In the genomic region with DNA sequence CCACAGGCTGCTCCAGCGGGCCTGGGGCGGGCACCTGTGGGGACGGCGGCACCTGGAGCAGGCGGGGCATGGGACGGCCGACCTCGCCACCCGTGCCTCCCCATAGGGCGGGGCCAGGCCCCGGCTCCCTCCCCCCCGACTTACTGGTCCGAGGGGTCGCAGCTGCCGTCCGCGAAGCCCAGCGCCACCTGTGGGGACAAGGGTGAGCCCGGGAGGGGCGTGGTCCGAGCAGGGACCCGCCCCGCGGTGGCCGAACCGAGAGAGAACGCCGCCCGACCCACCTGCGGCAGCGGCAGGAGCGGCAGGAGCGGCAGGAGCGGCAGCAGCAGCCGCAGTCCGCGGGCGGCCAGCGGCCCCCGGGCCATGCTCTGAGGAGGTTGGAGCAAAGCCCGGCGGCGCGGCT, we compare ENCODE assay signal across 9 cellular contexts. TPM values are rescaled to one million over a fixed set of nuclear protein-coding genes. Genes with fewer than 3 reads are reported as not detected.
DNase-seq lines count a peak whose midpoint lies in the region; ATAC-seq and TF ChIP-seq lines count a peak whose summit lies in the region.
"Had no signal": no experiment of that assay in that cellular context is flagged by ENCODE, and none has a peak within 500 bp of the region (broad histone marks: within the 10 kb centered on the region; RNA-seq: fewer than 3 reads in every experiment).

A gene (minus strand): TSS at position 379 of the 403 bp plus-strand sequence. CDS start 14 bp downstream, at position 365.

- H3K27me3 Mint-ChIP-seq in CD8-positive, alpha-beta T cell (ENCODE audit: low read depth) = no peaks in the 10 kb centered on the region
- H3K27me3 Mint-ChIP-seq in progenitor cell of endocrine pancreas = peaks cover 19% of the 10 kb centered on the region

- intact Hi-C loops in CD8-positive, alpha-beta T cell (cut with DNase I, micrococcal nuclease) = loop anchor here (1.0 to 10.0 kb wide), 11 partner anchors 10 to 628 kb away; a partner anchor contains a TSS

- peak within 1 kb of the TSS; percentile 4 for H3K9ac ChIP-seq in endocrine pancreas (ENCODE audit: control insufficient read depth, insufficient read depth, low read length)

- peak within 1 kb of the TSS; percentile 47 for H3K4me3 Mint-ChIP-seq in CD8-positive, alpha-beta T cell
- H3K4me3 Mint-ChIP-seq in progenitor cell of endocrine pancreas (ENCODE audit: low read depth) = peak within 1 kb of the TSS; percentile 53

- no peaks in the 10 kb centered on the region for H3K9me3 ChIP-seq in CD8-positive, alpha-beta T cell (ENCODE audit: low read length)
- no peaks in the 10 kb centered on the region for H3K9me3 ChIP-seq in endocrine pancreas (ENCODE audit: control insufficient read depth, low read length)

- H3K36me3 ChIP-seq in CD8-positive, alpha-beta T cell (ENCODE audit: insufficient read depth, low read length) = no peaks in the 10 kb centered on the region
- H3K36me3 ChIP-seq in endocrine pancreas (ENCODE audit: control insufficient read depth, insufficient read depth, low read length) = no peaks in the 10 kb centered on the region

- peaks cover 17% of the 10 kb centered on the region for H3K4me1 ChIP-seq in CD8-positive, alpha-beta T cell (ENCODE audit: insufficient read depth, low read length)
- no peaks in the 10 kb centered on the region for H3K4me1 ChIP-seq in endocrine pancreas (ENCODE audit: control insufficient read depth, insufficient read depth, low read length)

- TF ChIP-seq CTCF in CD8-positive, alpha-beta T cell (IDR thresholded peaks at IDR 0.05) = no peak
- no peak for TF ChIP-seq CTCF in progenitor cell of endocrine pancreas (IDR thresholded peaks at IDR 0.05; ENCODE audit: unreplicated experiment)

- H3K9me3 Mint-ChIP-seq in CD8-positive, alpha-beta T cell = no peaks in the 10 kb centered on the region
- no peaks in the 10 kb centered on the region for H3K9me3 Mint-ChIP-seq in progenitor cell of endocrine pancreas (ENCODE audit: low read depth)

- H3K27me3 ChIP-seq in CD8-positive, alpha-beta T cell (ENCODE audit: insufficient read depth, low read length) = no peaks in the 10 kb centered on the region
- H3K27me3 ChIP-seq in endocrine pancreas (ENCODE audit: control insufficient read depth, insufficient read depth, low read length) = no peaks in the 10 kb centered on the region

- peaks cover 3% of the 10 kb centered on the region for H3K4me1 Mint-ChIP-seq in CD8-positive, alpha-beta T cell (ENCODE audit: low read depth)
- no peaks in the 10 kb centered on the region for H3K4me1 Mint-ChIP-seq in progenitor cell of endocrine pancreas (ENCODE audit: low read depth)

- H3K36me3 Mint-ChIP-seq in CD8-positive, alpha-beta T cell = no peaks in the 10 kb centered on the region
- H3K36me3 Mint-ChIP-seq in progenitor cell of endocrine pancreas (ENCODE audit: insufficient read depth) = no peaks in the 10 kb centered on the region

- peak in 1 of 7 experiments; percentile 16 for DNase-seq in CD8-positive, alpha-beta T cell
- DNase-seq in NCI-H146 (lab: John Stamatoyannopoulos, UW) (peak; percentile 83), progenitor cell of endocrine pancreas (ENCODE audit: low spot score, unreplicated experiment) (no peak), RPMI8226 (no peak), DMS53 (lab: John Stamatoyannopoulos, UW) (no peak), ACHN (no peak)

- in situ Hi-C loops in ACHN (cut with HindIII; ENCODE audit: low pct_ligation_motif_present, low pct_unique_long_range_greater_than_20kb, low sequenced_read_pairs) = no loop called here

- peak within 1 kb of the TSS; percentile 5 for H3K27ac Mint-ChIP-seq in CD8-positive, alpha-beta T cell
- H3K27ac Mint-ChIP-seq in progenitor cell of endocrine pancreas = no peak within 1 kb of the TSS

- POLR2A ChIA-PET in CD8-positive, alpha-beta T cell (lab: Charles Lee) = no interaction called here

- peak; percentile 4 for ATAC-seq in CD8-positive, alpha-beta T cell
- peak; percentile 20 for ATAC-seq in GM21529 (IDR thresholded peaks at IDR 0.05; ENCODE audit: unreplicated experiment)

- CTCF ChIA-PET in CD8-positive, alpha-beta T cell (lab: Charles Lee) = no interaction called here

- H3K4me3 ChIP-seq in CD8-positive, alpha-beta T cell (ENCODE audit: low read depth, low read length) = peak within 1 kb of the TSS; percentile 74
- no peak within 1 kb of the TSS for H3K4me3 ChIP-seq in endocrine pancreas (ENCODE audit: control insufficient read depth, insufficient read depth, low read length)

- H3K27ac ChIP-seq in CD8-positive, alpha-beta T cell (ENCODE audit: low read depth, low read length) = no peak within 1 kb of the TSS

RNA-seq across cellular contexts. Expression of the gene that starts here (rescaled TPM):
- total RNA-seq in CD8-positive, alpha-beta T cell = 1 to 10 TPM; 1.9 to 2.2 TPM
- total RNA-seq in progenitor cell of endocrine pancreas = 1.8 and 1.9 TPM in 2 replicates
- total RNA-seq: T-helper 2 cell treated with Interferon-gamma antibody and Interleukin-4, amounts not matched to agents 100 ng/mL and 5 ng/mL, for 36 hours had no signal
